Comparison of ENCODE assay signal across 8 cellular contexts in genomic region chr14:104687601-104688504, GRCh38. TPM values are rescaled to one million over a fixed set of nuclear protein-coding genes. Genes with fewer than 3 reads are reported as not detected.
A peak's percentile ranks its signal among the peaks of the same experiment; 100 is the strongest.
DNase-seq lines count a peak whose midpoint lies in the region; ATAC-seq and TF ChIP-seq lines count a peak whose summit lies in the region.

No MANE protein-coding gene starts in this region.

- DNase-seq in DMS 273 treated with DMSO at 0.1 percent for 48 hours (lab: John Stamatoyannopoulos, UW) (peak; percentile 48), NCI-H1092 treated with DMSO at 0.1 percent for 48 hours (lab: John Stamatoyannopoulos, UW) (peak; percentile 71), mammary epithelial cell (peak; percentile 86), lung (ENCODE audit: low spot score) (peak; percentile 89), type B pancreatic cell (ENCODE audit: extremely low spot score, unreplicated experiment) (no peak)
- no peak for DNase-seq in activated CD4-positive, CD25-positive, alpha-beta regulatory T cell (lab: John Stamatoyannopoulos, UW)

- H3K36me3 Mint-ChIP-seq in type B pancreatic cell, result no peaks in the 10 kb centered on the region

- peaks cover 7% of the 10 kb centered on the region for H3K9me3 Mint-ChIP-seq in type B pancreatic cell

- intact Hi-C loops in mammary epithelial cell (cut with micrococcal nuclease), result loop anchor here (2.0 kb wide), 2 partner anchors 21 to 37 kb away; no protein-coding TSS in a partner anchor

- H3K27me3 Mint-ChIP-seq in type B pancreatic cell, result no peaks in the 10 kb centered on the region

- H3K27ac Mint-ChIP-seq in type B pancreatic cell, result peak overlapping the region; percentile 83

- CTCF ChIA-PET in mammary epithelial cell (lab: Charles Lee; ENCODE audit: low non-redundant PET), result no interaction called here

- TF ChIP-seq CTCF in mammary epithelial cell (conservative IDR thresholded peaks at IDR 0.05 in 1 of 2, IDR thresholded peaks at IDR 0.05 in 1 of 2; ENCODE audit: extremely low read depth in 1 of 2, insufficient read depth in 1 of 2, low read depth in 1 of 2, low read length in 2 of 2) (no peak), lung (IDR thresholded peaks at IDR 0.05; ENCODE audit: control extremely low read depth, extremely low read depth) (no peak), type B pancreatic cell (conservative IDR thresholded peaks at IDR 0.05) (no peak)

- H3K4me3 Mint-ChIP-seq in type B pancreatic cell, result peak overlapping the region; percentile 78

- no peaks in the 10 kb centered on the region for H3K9me3 ChIP-seq in mammary epithelial cell (replicated peaks; ENCODE audit: insufficient read depth, low read length)
- H3K9me3 ChIP-seq in lung (ENCODE audit: control insufficient read depth in 2 of 2, insufficient read depth in 1 of 2, low read length in 1 of 2), result no peaks in the 10 kb centered on the region

- H3K27ac ChIP-seq in mammary epithelial cell (ENCODE audit: insufficient read depth, low read depth, low read length), result peak overlapping the region; percentile 61
- peak overlapping the region; percentile 68 to 74 for H3K27ac ChIP-seq in lung (ENCODE audit: low read depth in 1 of 2, low read length in 1 of 2)

- peak overlapping the region; percentile 33 for H3K9ac ChIP-seq in mammary epithelial cell (ENCODE audit: insufficient read depth, low read length)

- H3K27me3 ChIP-seq in mammary epithelial cell (ENCODE audit: insufficient read depth, low read length) (no peaks in the 10 kb centered on the region), lung (ENCODE audit: control insufficient read depth, insufficient read depth) (no peaks in the 10 kb centered on the region)

- H3K4me1 Mint-ChIP-seq in type B pancreatic cell (ENCODE audit: unreplicated experiment), result peaks cover 20% of the 10 kb centered on the region

- H3K4me1 ChIP-seq in mammary epithelial cell (ENCODE audit: insufficient read depth, low read length), result peaks cover 59% of the 10 kb centered on the region
- peaks cover 8 to 43% of the 10 kb centered on the region in 2 donors for H3K4me1 ChIP-seq in lung (ENCODE audit: control insufficient read depth in 2 of 2, insufficient read depth in 2 of 2, low read length in 2 of 2)

- dilution Hi-C loops in mammary epithelial cell (cut with HindIII; ENCODE audit: low sequenced_read_pairs), result no loop called here

- peaks cover 5% of the 10 kb centered on the region for H4K20me1 ChIP-seq in mammary epithelial cell (ENCODE audit: insufficient read depth, low read length)

- peaks cover 34% of the 10 kb centered on the region for H3K79me2 ChIP-seq in mammary epithelial cell (ENCODE audit: insufficient read depth, low read length)

- 15% methylated on average over 18 of the region's 31 CpGs for WGBS in mammary epithelial cell (ENCODE audit: low coverage, missing lambda C conversion rate)
- WGBS in lung, 2 donors, result 44 to 64% methylated on average over 31 of the region's 31 CpGs

- peak overlapping the region; percentile 43 for H2AFZ ChIP-seq in mammary epithelial cell (ENCODE audit: low read depth, low read length)

- in situ Hi-C loops in mammary epithelial cell (cut with MboI; ENCODE audit: low sequenced_read_pairs in 2 of 2), result no loop called here

- no TSS peak for BruUV-seq in mammary epithelial cell (replicated peaks; lab: Mats Ljungman, UMichigan)

- ATAC-seq in lung (ENCODE audit: insufficient read depth, low FRiP score), result peak; percentile 56
- no peak for ATAC-seq in HG03025 (IDR thresholded peaks at IDR 0.05; ENCODE audit: low FRiP score, unreplicated experiment)
- no peak for ATAC-seq in GM21367 (IDR thresholded peaks at IDR 0.05; ENCODE audit: unreplicated experiment)

- H3K4me2 ChIP-seq in mammary epithelial cell (ENCODE audit: insufficient read depth, low read depth, low read length), result peak overlapping the region; percentile 81

- peak overlapping the region in 2 of 3 experiments; percentile 17 to 22 for H3K4me3 ChIP-seq in mammary epithelial cell (replicated peaks in 1 of 3; ENCODE audit: insufficient read depth in 1 of 3, low read depth in 2 of 3, low read length in 3 of 3)
- H3K4me3 ChIP-seq in lung, result no peak overlapping the region

- H3K36me3 ChIP-seq in mammary epithelial cell (ENCODE audit: insufficient read depth, low read length) (peaks cover 4% of the 10 kb centered on the region), lung (ENCODE audit: control insufficient read depth in 2 of 2, insufficient read depth in 2 of 2, low read length in 2 of 2) (peaks cover 0 to 7% of the 10 kb centered on the region in 2 donors)

RNA-seq across cellular contexts. Expression of gene INF2, which starts 1.6 kb away (rescaled TPM):
- total RNA-seq in mammary epithelial cell, result 100 to 1,000 TPM in 1 of 2 donors, 10 to 100 TPM in 1; 65.7 to 125 TPM
- polyA plus RNA-seq in mammary epithelial cell, result 64.5 TPM
- polyA minus RNA-seq in mammary epithelial cell, result 52.1 TPM
- 100 to 1,000 TPM in 1 of 2 donors, 10 to 100 TPM in 1; 46.1 to 119 TPM for total RNA-seq in lung
- 100 to 1,000 TPM in 1 of 2 donors, 10 to 100 TPM in 1; 49.4 to 107 TPM for polyA plus RNA-seq in lung
- 45.6 and 78.9 TPM in 2 replicates for total RNA-seq in type B pancreatic cell (ENCODE audit: low replicate concordance)

RNA-seq across cellular contexts. Expression of gene ADSS1, which starts 36.2 kb away (rescaled TPM):
- total RNA-seq in mammary epithelial cell (1 to 10 TPM; 1.5 to 3.8 TPM), lung (1 to 10 TPM; 8.0 to 9.3 TPM), type B pancreatic cell (ENCODE audit: low replicate concordance) (3.2 and 6.9 TPM in 2 replicates)
- polyA plus RNA-seq in mammary epithelial cell (0.56 TPM), lung (1 to 10 TPM; 5.3 to 6.1 TPM)
- not detected for polyA minus RNA-seq in mammary epithelial cell

Comparison
In these comparisons a context has a peak if more than half of its experiments do, and no peak if none do; other contexts are left out.
1. DNase-seq: peak in DMS 273 treated with DMSO at 0.1 percent for 48 hours (single experiment), NCI-H1092 treated with DMSO at 0.1 percent for 48 hours (single experiment), mammary epithelial cell (single experiment) and lung (single experiment); none in type B pancreatic cell (single experiment) and activated CD4-positive, CD25-positive, alpha-beta regulatory T cell (0 of 4).